Comparison of ENCODE assay signal across 1 cellular context in the genomic region with DNA sequence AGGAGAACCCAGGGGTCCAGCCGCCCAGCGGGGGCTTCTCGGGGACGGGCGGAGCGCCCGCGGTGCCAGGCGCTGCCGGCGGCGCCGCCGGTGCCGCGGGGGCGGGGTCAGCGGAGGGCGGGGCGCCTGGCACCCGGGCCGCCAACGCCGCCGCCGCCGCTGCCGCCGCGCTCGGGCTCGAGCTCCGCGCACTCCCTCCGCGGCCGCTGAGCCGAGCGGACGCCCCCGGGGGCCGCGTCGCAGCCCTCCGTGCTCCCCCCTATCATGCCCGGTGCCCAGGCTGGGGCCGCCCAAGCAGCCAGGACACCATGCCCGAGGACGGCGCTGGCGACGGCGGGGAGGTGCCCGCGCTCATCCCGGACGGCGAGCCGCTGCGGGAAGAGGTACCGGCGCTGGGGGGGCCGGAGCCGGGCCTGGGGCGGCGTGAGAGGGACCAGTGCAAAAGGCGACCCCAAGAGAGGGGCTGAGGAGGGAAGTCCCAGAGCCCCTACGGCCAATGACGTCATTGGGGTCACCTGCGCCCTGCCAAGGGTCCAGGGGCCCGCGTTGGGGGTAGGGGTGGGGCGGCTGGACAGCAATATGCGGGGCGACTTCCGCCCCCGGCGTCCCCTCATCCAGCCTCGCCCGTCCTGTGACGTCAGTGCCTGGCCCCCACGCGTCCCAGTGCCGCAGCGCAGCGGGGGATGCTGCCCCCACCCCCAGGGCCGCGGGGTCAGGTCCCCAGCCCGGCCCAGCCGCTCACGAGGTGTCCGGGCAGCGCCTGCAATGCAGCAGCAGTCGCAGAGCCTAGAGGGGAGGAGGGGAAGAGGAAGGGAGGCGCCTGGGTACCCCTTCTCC.
TF ChIP-seq lines count a peak whose summit lies in the region.

A gene (plus strand): TSS at position 189 of the 837 bp plus-strand sequence. CDS start 120 bp downstream, at position 309.

TF ChIP-seq in HEK293, 187 proteins besides CTCF, POLR2A, EP300 and RAD21 (continued from another document):
- TF ChIP-seq, protein P1, sequence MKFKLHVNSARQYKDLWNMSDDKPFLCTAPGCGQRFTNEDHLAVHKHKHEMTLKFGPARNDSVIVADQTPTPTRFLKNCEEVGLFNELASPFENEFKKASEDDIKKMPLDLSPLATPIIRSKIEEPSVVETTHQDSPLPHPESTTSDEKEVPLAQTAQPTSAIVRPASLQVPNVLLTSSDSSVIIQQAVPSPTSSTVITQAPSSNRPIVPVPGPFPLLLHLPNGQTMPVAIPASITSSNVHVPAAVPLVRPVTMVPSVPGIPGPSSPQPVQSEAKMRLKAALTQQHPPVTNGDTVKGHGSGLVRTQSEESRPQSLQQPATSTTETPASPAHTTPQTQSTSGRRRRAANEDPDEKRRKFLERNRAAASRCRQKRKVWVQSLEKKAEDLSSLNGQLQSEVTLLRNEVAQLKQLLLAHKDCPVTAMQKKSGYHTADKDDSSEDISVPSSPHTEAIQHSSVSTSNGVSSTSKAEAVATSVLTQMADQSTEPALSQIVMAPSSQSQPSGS (tag by site-specific recombination; IDR thresholded peaks at IDR 0.05; ENCODE audit: low read depth) = peak; percentile 70
- TF ChIP-seq WT1 (tag by site-specific recombination; IDR thresholded peaks at IDR 0.05) (no peak), ZNF239 (tag by site-specific recombination; IDR thresholded peaks at IDR 0.05) (no peak), RBAK (tag by site-specific recombination; IDR thresholded peaks at IDR 0.05) (no peak), OVOL3 (tag by site-specific recombination; IDR thresholded peaks at IDR 0.05) (no peak), SCRT1 (tag by site-specific recombination; IDR thresholded peaks at IDR 0.05; ENCODE audit: borderline replicate concordance) (no peak)
- TF ChIP-seq, protein P2, sequence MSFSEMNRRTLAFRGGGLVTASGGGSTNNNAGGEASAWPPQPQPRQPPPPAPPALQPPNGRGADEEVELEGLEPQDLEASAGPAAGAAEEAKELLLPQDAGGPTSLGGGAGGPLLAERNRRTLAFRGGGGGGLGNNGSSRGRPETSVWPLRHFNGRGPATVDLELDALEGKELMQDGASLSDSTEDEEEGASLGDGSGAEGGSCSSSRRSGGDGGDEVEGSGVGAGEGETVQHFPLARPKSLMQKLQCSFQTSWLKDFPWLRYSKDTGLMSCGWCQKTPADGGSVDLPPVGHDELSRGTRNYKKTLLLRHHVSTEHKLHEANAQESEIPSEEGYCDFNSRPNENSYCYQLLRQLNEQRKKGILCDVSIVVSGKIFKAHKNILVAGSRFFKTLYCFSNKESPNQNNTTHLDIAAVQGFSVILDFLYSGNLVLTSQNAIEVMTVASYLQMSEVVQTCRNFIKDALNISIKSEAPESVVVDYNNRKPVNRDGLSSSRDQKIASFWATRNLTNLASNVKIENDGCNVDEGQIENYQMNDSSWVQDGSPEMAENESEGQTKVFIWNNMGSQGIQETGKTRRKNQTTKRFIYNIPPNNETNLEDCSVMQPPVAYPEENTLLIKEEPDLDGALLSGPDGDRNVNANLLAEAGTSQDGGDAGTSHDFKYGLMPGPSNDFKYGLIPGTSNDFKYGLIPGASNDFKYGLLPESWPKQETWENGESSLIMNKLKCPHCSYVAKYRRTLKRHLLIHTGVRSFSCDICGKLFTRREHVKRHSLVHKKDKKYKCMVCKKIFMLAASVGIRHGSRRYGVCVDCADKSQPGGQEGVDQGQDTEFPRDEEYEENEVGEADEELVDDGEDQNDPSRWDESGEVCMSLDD (tag by site-specific recombination; IDR thresholded peaks at IDR 0.05) = 0 out of 2 replicates have a peak, but pooled peaks have one; percentile 16
- TF ChIP-seq, protein P3, sequence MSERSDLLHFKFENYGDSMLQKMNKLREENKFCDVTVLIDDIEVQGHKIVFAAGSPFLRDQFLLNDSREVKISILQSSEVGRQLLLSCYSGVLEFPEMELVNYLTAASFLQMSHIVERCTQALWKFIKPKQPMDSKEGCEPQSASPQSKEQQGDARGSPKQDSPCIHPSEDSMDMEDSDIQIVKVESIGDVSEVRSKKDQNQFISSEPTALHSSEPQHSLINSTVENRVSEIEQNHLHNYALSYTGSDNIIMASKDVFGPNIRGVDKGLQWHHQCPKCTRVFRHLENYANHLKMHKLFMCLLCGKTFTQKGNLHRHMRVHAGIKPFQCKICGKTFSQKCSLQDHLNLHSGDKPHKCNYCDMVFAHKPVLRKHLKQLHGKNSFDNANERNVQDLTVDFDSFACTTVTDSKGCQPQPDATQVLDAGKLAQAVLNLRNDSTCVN (tag by site-specific recombination; optimal IDR thresholded peaks at IDR 0.05) = peak; percentile 42
